ENCODE assay signal across 11 cellular contexts in the genomic region with DNA sequence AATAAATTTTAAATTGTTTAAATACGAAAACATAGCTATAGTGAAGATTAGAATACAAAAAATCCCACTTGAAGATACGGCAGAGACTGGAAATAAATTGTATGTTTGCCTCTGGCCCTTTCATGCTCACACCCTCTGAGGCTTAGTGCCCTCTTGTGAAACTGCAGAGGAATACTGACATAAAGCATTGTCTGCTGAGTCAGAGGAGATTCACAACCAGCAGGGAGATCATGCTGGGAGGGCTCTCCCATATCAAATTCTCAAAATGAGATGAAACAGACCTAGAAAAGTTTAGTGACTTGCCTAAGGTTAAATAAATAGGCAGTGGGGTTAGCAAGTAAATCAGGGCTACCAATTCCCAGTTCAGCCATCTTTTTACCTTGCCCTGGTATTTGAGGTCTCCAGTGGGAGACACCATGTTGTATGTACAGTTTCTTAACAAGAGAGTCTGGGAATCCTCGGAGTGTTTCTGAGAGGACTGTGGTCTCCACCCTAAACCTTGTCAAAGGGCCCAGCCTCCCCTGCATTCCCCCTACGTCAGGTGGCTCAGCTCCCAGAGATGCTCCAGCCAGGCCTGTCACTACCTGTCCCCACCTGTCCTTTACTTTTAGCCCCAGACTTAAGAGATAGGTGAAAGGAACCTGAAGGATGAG.
A peak's percentile ranks its signal among the peaks of the same experiment; 100 is the strongest.
DNase-seq lines count a peak whose midpoint lies in the region; ATAC-seq, FAIRE-seq and TF ChIP-seq lines count a peak whose summit lies in the region.
"Had no signal": no experiment of that assay in that cellular context is flagged by ENCODE, and none has a peak within 500 bp of the region (broad histone marks: within the 10 kb centered on the region; RNA-seq: fewer than 3 reads in every experiment).

No MANE protein-coding gene starts in this region.

- CTCF ChIA-PET in Calu3 (lab: Charles Lee) = no interaction called here
- CTCF ChIA-PET in GM12878 (lab: Yijun Ruan, JAX) = interaction anchor here (0.8 kb wide), 1 partner anchor 267 kb away, joined by 3 read pairs; no protein-coding TSS in a partner anchor

- no peaks in the 10 kb centered on the region for H3K9me3 Mint-ChIP-seq in Calu3 (ENCODE audit: low read depth, unreplicated experiment)

- H3K36me3 ChIP-seq in GM12878 (ENCODE audit: control insufficient read depth in 2 of 2, insufficient read depth in 2 of 2, low read length in 1 of 2) (no peaks in the 10 kb centered on the region), mucosa of descending colon (ENCODE audit: low read depth) (no peaks in the 10 kb centered on the region)

- DNase-seq in Calu3 (no peak), M059J (ENCODE audit: low read depth) (peak; percentile 82), GM12878 (ENCODE audit: low read depth, low spot score) (no peak), mucosa of descending colon (no peak), DMS79 treated with DMSO at 0.1 percent for 48 hours (lab: John Stamatoyannopoulos, UW) (no peak), putamen (ENCODE audit: low spot score) (no peak)
- DNase-seq: aorta, NCI-H345, right cardiac atrium had no signal

- in situ Hi-C loops in GM12878 (cut with MboI) = no loop called here

- no peak overlapping the region for H3K9ac ChIP-seq in GM12878 (ENCODE audit: control insufficient read depth, insufficient read depth, low read length)

- H4K20me1 ChIP-seq in GM12878 (ENCODE audit: control insufficient read depth, insufficient read depth) = no peaks in the 10 kb centered on the region

- ATAC-seq in GM12878 (peak; percentile 47; the same call in 1 of the 3 replicates), mucosa of descending colon (peak; percentile 78), GM19023 (IDR thresholded peaks at IDR 0.05; ENCODE audit: unreplicated experiment) (no peak), HG03439 (IDR thresholded peaks at IDR 0.05; ENCODE audit: unreplicated experiment) (no peak)

- H3K4me2 ChIP-seq in GM12878 (ENCODE audit: control insufficient read depth, insufficient read depth) = no peak overlapping the region

- peak overlapping the region; percentile 70 for H3K27ac Mint-ChIP-seq in Calu3 (ENCODE audit: unreplicated experiment)

- H3K79me2 ChIP-seq in GM12878 (ENCODE audit: control insufficient read depth, insufficient read depth, low read length) = no peaks in the 10 kb centered on the region

- TF ChIP-seq RAD21 in GM12878 (IDR thresholded peaks at IDR 0.05; ENCODE audit: insufficient read depth, low read depth, low read length) = peak; percentile 49

- no peaks in the 10 kb centered on the region for H3K27me3 Mint-ChIP-seq in Calu3 (ENCODE audit: unreplicated experiment)

- POLR2A ChIA-PET in GM12878 (lab: Charles Lee) = no interaction called here

- intact Hi-C loops in Calu3 (cut with micrococcal nuclease; ENCODE audit: unreplicated experiment) = no loop called here
- intact Hi-C loops in GM12878 (cut with micrococcal nuclease; ENCODE audit: unreplicated experiment) = no loop called here
- intact Hi-C loops in mucosa of descending colon (cut with DNase I, micrococcal nuclease) = no loop called here

- no peaks in the 10 kb centered on the region; a peak in 1 of 4 replicates for H3K27me3 ChIP-seq in GM12878 (replicated peaks in 1 of 2; ENCODE audit: control insufficient read depth in 2 of 2, insufficient read depth in 2 of 2, low read length in 1 of 2)

- no peak for TF ChIP-seq POLR2A in GM12878 (IDR thresholded peaks at IDR 0.05; ENCODE audit: low read depth, low read length)

- no peak for FAIRE-seq in GM12878 (lab: Jason Lieb, UNC)

- TF ChIP-seq EP300 in GM12878 (IDR thresholded peaks at IDR 0.05; ENCODE audit: borderline replicate concordance in 1 of 2, control insufficient read depth in 1 of 2, low read depth in 2 of 2, low read length in 2 of 2) = no peak

- H3K4me1 ChIP-seq in GM12878 (ENCODE audit: control insufficient read depth, insufficient read depth, low read length) (no peaks in the 10 kb centered on the region), mucosa of descending colon (ENCODE audit: low read depth) (no peaks in the 10 kb centered on the region)

- H3K27ac ChIP-seq in GM12878 (ENCODE audit: control insufficient read depth, insufficient read depth) = no peak overlapping the region

- whole genome bisulfite sequencing in GM12878 (ENCODE audit: insufficient coverage, insufficient replicate concordance, low lambda C conversion rate, missing lambda C conversion rate) = 37% methylated on average over 4 of the region's 4 CpGs

- H3K4me3 Mint-ChIP-seq in Calu3 (ENCODE audit: low read depth, unreplicated experiment) = no peak overlapping the region

- H3K4me1 Mint-ChIP-seq in Calu3 (ENCODE audit: low read depth, unreplicated experiment) = peaks cover 84% of the 10 kb centered on the region

- H3K36me3 Mint-ChIP-seq in Calu3 (ENCODE audit: insufficient read depth, unreplicated experiment) = peaks cover 39% of the 10 kb centered on the region

- no peak for TF ChIP-seq CTCF in Calu3 (IDR thresholded peaks at IDR 0.05; ENCODE audit: unreplicated experiment)
- peak in 2 of 3 experiments; percentile 12 to 37; a peak in 3 of 6 replicates for TF ChIP-seq CTCF in GM12878 (IDR thresholded peaks at IDR 0.05 in 2 of 3, conservative IDR thresholded peaks at IDR 0.05 in 1 of 3; ENCODE audit: control insufficient read depth in 2 of 3, extremely low read depth in 1 of 3, insufficient read depth in 1 of 3, low read depth in 3 of 3, low read length in 3 of 3)
- TF ChIP-seq CTCF in mucosa of descending colon (IDR thresholded peaks at IDR 0.05) = no peak

- no peak overlapping the region for H3K4me3 ChIP-seq in GM12878
- no peak overlapping the region for H3K4me3 ChIP-seq in mucosa of descending colon

- no peak overlapping the region for H2AFZ ChIP-seq in GM12878 (ENCODE audit: control insufficient read depth, low read depth, low read length)

- RAD21 ChIA-PET in GM12878 (lab: Charles Lee; ENCODE audit: unreplicated experiment) = no interaction called here

- BruUV-seq in Calu3 (replicated peaks; lab: Mats Ljungman, UMichigan) (no TSS peak), GM12878 (replicated peaks; lab: Mats Ljungman, UMichigan) (no TSS peak)

- SMC1A ChIA-PET in GM12878 (lab: Charles Lee; ENCODE audit: uncharacterized antibody, unreplicated experiment) = no interaction called here

- H3K9me3 ChIP-seq in GM12878 (replicated peaks; ENCODE audit: control insufficient read depth, insufficient read depth, low read length) (no peaks in the 10 kb centered on the region), mucosa of descending colon (no peaks in the 10 kb centered on the region)

TF ChIP-seq in GM12878, 131 proteins besides CTCF, POLR2A, EP300 and RAD21 (continues in another document):
- TF ChIP-seq ASH2L (IDR thresholded peaks at IDR 0.05; ENCODE audit: borderline replicate concordance, low read depth) = no peak
- no peak for TF ChIP-seq MXI1 (IDR thresholded peaks at IDR 0.05; ENCODE audit: low read depth, low read length)
- TF ChIP-seq, protein P1, sequence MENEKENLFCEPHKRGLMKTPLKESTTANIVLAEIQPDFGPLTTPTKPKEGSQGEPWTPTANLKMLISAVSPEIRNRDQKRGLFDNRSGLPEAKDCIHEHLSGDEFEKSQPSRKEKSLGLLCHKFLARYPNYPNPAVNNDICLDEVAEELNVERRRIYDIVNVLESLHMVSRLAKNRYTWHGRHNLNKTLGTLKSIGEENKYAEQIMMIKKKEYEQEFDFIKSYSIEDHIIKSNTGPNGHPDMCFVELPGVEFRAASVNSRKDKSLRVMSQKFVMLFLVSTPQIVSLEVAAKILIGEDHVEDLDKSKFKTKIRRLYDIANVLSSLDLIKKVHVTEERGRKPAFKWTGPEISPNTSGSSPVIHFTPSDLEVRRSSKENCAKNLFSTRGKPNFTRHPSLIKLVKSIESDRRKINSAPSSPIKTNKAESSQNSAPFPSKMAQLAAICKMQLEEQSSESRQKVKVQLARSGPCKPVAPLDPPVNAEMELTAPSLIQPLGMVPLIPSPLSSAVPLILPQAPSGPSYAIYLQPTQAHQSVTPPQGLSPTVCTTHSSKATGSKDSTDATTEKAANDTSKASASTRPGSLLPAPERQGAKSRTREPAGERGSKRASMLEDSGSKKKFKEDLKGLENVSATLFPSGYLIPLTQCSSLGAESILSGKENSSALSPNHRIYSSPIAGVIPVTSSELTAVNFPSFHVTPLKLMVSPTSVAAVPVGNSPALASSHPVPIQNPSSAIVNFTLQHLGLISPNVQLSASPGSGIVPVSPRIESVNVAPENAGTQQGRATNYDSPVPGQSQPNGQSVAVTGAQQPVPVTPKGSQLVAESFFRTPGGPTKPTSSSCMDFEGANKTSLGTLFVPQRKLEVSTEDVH (IDR thresholded peaks at IDR 0.05; ENCODE audit: low read depth, partially characterized antibody) = no peak
- no peak for TF ChIP-seq CEBPB (IDR thresholded peaks at IDR 0.05; ENCODE audit: borderline replicate concordance in 1 of 2, low read depth in 2 of 2, low read length in 2 of 2)
- TF ChIP-seq JUNB (IDR thresholded peaks at IDR 0.05) = no peak
- TF ChIP-seq RAD51 (IDR thresholded peaks at IDR 0.05) = no peak
- TF ChIP-seq, protein P2, sequence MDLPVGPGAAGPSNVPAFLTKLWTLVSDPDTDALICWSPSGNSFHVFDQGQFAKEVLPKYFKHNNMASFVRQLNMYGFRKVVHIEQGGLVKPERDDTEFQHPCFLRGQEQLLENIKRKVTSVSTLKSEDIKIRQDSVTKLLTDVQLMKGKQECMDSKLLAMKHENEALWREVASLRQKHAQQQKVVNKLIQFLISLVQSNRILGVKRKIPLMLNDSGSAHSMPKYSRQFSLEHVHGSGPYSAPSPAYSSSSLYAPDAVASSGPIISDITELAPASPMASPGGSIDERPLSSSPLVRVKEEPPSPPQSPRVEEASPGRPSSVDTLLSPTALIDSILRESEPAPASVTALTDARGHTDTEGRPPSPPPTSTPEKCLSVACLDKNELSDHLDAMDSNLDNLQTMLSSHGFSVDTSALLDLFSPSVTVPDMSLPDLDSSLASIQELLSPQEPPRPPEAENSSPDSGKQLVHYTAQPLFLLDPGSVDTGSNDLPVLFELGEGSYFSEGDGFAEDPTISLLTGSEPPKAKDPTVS (IDR thresholded peaks at IDR 0.05; ENCODE audit: low read depth, low read length) = no peak
- TF ChIP-seq POLR2AphosphoS5 (IDR thresholded peaks at IDR 0.05; ENCODE audit: low read length) = no peak
- TF ChIP-seq GABPA (IDR thresholded peaks at IDR 0.05; ENCODE audit: low read depth) = no peak
- TF ChIP-seq NFIC (IDR thresholded peaks at IDR 0.05; ENCODE audit: low read depth, low read length) = no peak

Comparison
In these comparisons a context has a peak if more than half of its experiments do, and no peak if none do; other contexts are left out.
1. CTCF ChIP-seq: peak in GM12878 (2 of 3); none in Calu3 (single experiment) and mucosa of descending colon (single experiment).
2. ATAC-seq: peak in GM12878 (single experiment) and mucosa of descending colon (single experiment); none in GM19023 (single experiment) and HG03439 (single experiment).